ENCODE assay signal across 28 cellular contexts in the genomic region with DNA sequence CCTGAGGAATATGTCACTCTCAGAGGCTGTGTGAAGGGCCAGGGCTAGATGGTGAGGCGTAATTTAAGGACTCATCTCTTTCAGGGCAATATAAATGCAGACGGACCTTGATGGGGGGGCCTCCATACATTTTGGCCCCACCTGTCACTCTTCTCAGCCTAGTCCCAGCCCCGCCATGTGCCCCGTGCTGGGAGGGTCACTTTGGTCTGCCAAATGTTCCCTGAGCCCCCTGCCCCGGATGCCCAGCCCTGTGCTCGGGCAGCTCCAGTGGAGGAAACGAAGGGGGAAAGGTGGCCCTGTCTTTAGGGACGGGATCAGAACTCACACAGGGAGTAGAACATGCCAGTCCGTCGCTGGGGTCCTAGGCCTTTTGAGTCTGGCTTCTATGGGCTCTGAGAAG.
DNase-seq lines count a peak whose midpoint lies in the region; TF ChIP-seq lines count a peak whose summit lies in the region.
"Had no signal": no experiment of that assay in that cellular context is flagged by ENCODE, and none has a peak within 500 bp of the region (broad histone marks: within the 10 kb centered on the region; RNA-seq: fewer than 3 reads in every experiment).

No MANE protein-coding gene starts in this region.

- intact Hi-C loops in esophagus squamous epithelium (cut with DNase I): no loop called here
- intact Hi-C loops in prostate gland (cut with DNase I): no loop called here

- H3K4me3 ChIP-seq in esophagus squamous epithelium (no peak overlapping the region), prostate gland (no peak overlapping the region), tibial nerve (no peak overlapping the region)
- H3K4me3 ChIP-seq: BLaER1, body of pancreas, PC-9, skin epidermis had no signal

- no peak for DNase-seq in caudate nucleus (lab: John Stamatoyannopoulos, UW)
- DNase-seq in esophagus squamous epithelium (lab: John Stamatoyannopoulos, UW): no peak
- no peak for DNase-seq in prostate gland (ENCODE audit: low spot score)
- DNase-seq in tibial nerve (ENCODE audit: low spot score in 2 of 2): no peak
- DNase-seq in RPMI8226: no peak
- DNase-seq in NOMO-1 treated with DMSO at 0.1 percent for 48 hours (lab: John Stamatoyannopoulos, UW; ENCODE audit: unreplicated experiment): no peak
- DNase-seq in NCI-H2081 (lab: John Stamatoyannopoulos, UW): no peak
- DNase-seq in chondrocyte (ENCODE audit: low spot score): no peak
- DNase-seq: activated CD4-positive, alpha-beta memory T cell treated with anti-CD3 and anti-CD28 coated beads for 36 hours; activated CD4-positive, CD25-positive, alpha-beta regulatory T cell treated with anti-CD3 and anti-CD28 coated beads, Interleukin-2, amount 50 U/mL, for 72 hours; activated naive CD4-positive, alpha-beta T cell treated with Interleukin-2 at 50 U/mL for 16 hours; DMS 273 treated with DMSO at 0.1 percent for 48 hours; H9; MM.1S; naive thymus-derived CD8-positive, alpha-beta T cell; NCI-H2029 treated with DMSO at 0.1 percent for 48 hours; NCI-H526; PC-9; SHP77 treated with DMSO at 0.1 percent for 48 hours; stimulated activated naive B cell treated with anti-CD40 and anti-IgM and Interleukin-4, amounts not matched to agents 10 μg/mL and 1 μg/mL and 100 μg/mL, for 72 hours; T-helper 2 cell; trophoblast cell had no signal

- TF ChIP-seq CTCF in esophagus squamous epithelium (IDR thresholded peaks at IDR 0.05) (no peak), prostate gland (IDR thresholded peaks at IDR 0.05) (no peak), tibial nerve (IDR thresholded peaks at IDR 0.05) (no peak), chondrocyte (IDR thresholded peaks at IDR 0.05) (no peak)

- peaks cover 21% of the 10 kb centered on the region for H3K4me1 Mint-ChIP-seq in chondrocyte (ENCODE audit: low read depth)
- H3K4me1 Mint-ChIP-seq: stimulated activated naive B cell treated with anti-CD40 and anti-IgM and Interleukin-4, amounts not matched to agents 10 μg/mL and 1 μg/mL and 100 μg/mL, for 72 hours had no signal

- peaks cover 2% of the 10 kb centered on the region for H3K27me3 Mint-ChIP-seq in chondrocyte (ENCODE audit: low read depth)
- H3K27me3 Mint-ChIP-seq: activated CD4-positive, alpha-beta memory T cell treated with anti-CD3 and anti-CD28 coated beads for 36 hours; naive thymus-derived CD8-positive, alpha-beta T cell; stimulated activated naive B cell treated with anti-CD40 and anti-IgM and Interleukin-4, amounts not matched to agents 10 μg/mL and 1 μg/mL and 100 μg/mL, for 72 hours had no signal

- peaks cover 5% of the 10 kb centered on the region for H3K36me3 Mint-ChIP-seq in chondrocyte (ENCODE audit: low read depth)
- H3K36me3 Mint-ChIP-seq: activated CD4-positive, alpha-beta memory T cell treated with anti-CD3 and anti-CD28 coated beads for 36 hours; naive thymus-derived CD8-positive, alpha-beta T cell; stimulated activated naive B cell treated with anti-CD40 and anti-IgM and Interleukin-4, amounts not matched to agents 10 μg/mL and 1 μg/mL and 100 μg/mL, for 72 hours had no signal

- H3K27me3 ChIP-seq in esophagus squamous epithelium (no peaks in the 10 kb centered on the region), prostate gland (replicated peaks; ENCODE audit: insufficient read depth) (no peaks in the 10 kb centered on the region), tibial nerve (no peaks in the 10 kb centered on the region)
- H3K27me3 ChIP-seq: BLaER1, body of pancreas had no signal

- H3K9me3 ChIP-seq in esophagus squamous epithelium (no peaks in the 10 kb centered on the region), prostate gland (no peaks in the 10 kb centered on the region), tibial nerve (no peaks in the 10 kb centered on the region)
- H3K9me3 ChIP-seq: BLaER1, body of pancreas had no signal

- no peaks in the 10 kb centered on the region for H3K36me3 ChIP-seq in esophagus squamous epithelium
- no peaks in the 10 kb centered on the region for H3K36me3 ChIP-seq in prostate gland
- no peaks in the 10 kb centered on the region for H3K36me3 ChIP-seq in tibial nerve
- H3K36me3 ChIP-seq: BLaER1 had no signal

- H3K4me3 Mint-ChIP-seq in chondrocyte (ENCODE audit: unreplicated experiment): no peak overlapping the region
- H3K4me3 Mint-ChIP-seq: activated CD4-positive, alpha-beta memory T cell treated with anti-CD3 and anti-CD28 coated beads for 36 hours; H9; naive thymus-derived CD8-positive, alpha-beta T cell; stimulated activated naive B cell treated with anti-CD40 and anti-IgM and Interleukin-4, amounts not matched to agents 10 μg/mL and 1 μg/mL and 100 μg/mL, for 72 hours had no signal

- TF ChIP-seq EP300 in tibial nerve (IDR thresholded peaks at IDR 0.05): no peak

- H3K27ac Mint-ChIP-seq in chondrocyte (ENCODE audit: unreplicated experiment): no peak overlapping the region
- H3K27ac Mint-ChIP-seq: activated CD4-positive, alpha-beta memory T cell treated with anti-CD3 and anti-CD28 coated beads for 36 hours; naive thymus-derived CD8-positive, alpha-beta T cell; stimulated activated naive B cell treated with anti-CD40 and anti-IgM and Interleukin-4, amounts not matched to agents 10 μg/mL and 1 μg/mL and 100 μg/mL, for 72 hours had no signal

- peak overlapping the region; percentile 36 for H3K27ac ChIP-seq in caudate nucleus (ENCODE audit: low read depth, low read length)
- H3K27ac ChIP-seq in esophagus squamous epithelium: peak overlapping the region; percentile 55 to 82 (median 74)
- peak overlapping the region; percentile 77 to 84 for H3K27ac ChIP-seq in prostate gland
- H3K27ac ChIP-seq in tibial nerve: peak overlapping the region; percentile 74 to 93 (median 86)
- H3K27ac ChIP-seq: BLaER1, body of pancreas, epithelial cell of prostate, HL-60, KMS-11, PC-9 had no signal

- peaks cover 16 to 64% (median 19%) of the 10 kb centered on the region in 3 donors for H3K4me1 ChIP-seq in esophagus squamous epithelium
- H3K4me1 ChIP-seq in prostate gland (replicated peaks): no peaks in the 10 kb centered on the region
- H3K4me1 ChIP-seq in tibial nerve: peaks cover 5 to 91% (median 48%) of the 10 kb centered on the region in 4 donors

- TF ChIP-seq POLR2A in esophagus squamous epithelium (IDR thresholded peaks at IDR 0.05) (no peak), prostate gland (IDR thresholded peaks at IDR 0.05) (no peak), tibial nerve (IDR thresholded peaks at IDR 0.05) (no peak)

- no peaks in the 10 kb centered on the region for H3K9me3 Mint-ChIP-seq in chondrocyte (ENCODE audit: low read depth)
- H3K9me3 Mint-ChIP-seq: activated CD4-positive, alpha-beta memory T cell treated with anti-CD3 and anti-CD28 coated beads for 36 hours; H9; naive thymus-derived CD8-positive, alpha-beta T cell; stimulated activated naive B cell treated with anti-CD40 and anti-IgM and Interleukin-4, amounts not matched to agents 10 μg/mL and 1 μg/mL and 100 μg/mL, for 72 hours had no signal

- 90 to 92% methylated on average over 2 to 4 of the region's 10 CpGs for WGBS in esophagus squamous epithelium, 2 donors
- WGBS in prostate gland: 89% methylated on average over 10 of the region's 10 CpGs
- WGBS in tibial nerve, 2 donors: 86 to 90% methylated on average over 10 of the region's 10 CpGs
